Comparison of ENCODE assay signal across 18 cellular contexts in the genomic region with DNA sequence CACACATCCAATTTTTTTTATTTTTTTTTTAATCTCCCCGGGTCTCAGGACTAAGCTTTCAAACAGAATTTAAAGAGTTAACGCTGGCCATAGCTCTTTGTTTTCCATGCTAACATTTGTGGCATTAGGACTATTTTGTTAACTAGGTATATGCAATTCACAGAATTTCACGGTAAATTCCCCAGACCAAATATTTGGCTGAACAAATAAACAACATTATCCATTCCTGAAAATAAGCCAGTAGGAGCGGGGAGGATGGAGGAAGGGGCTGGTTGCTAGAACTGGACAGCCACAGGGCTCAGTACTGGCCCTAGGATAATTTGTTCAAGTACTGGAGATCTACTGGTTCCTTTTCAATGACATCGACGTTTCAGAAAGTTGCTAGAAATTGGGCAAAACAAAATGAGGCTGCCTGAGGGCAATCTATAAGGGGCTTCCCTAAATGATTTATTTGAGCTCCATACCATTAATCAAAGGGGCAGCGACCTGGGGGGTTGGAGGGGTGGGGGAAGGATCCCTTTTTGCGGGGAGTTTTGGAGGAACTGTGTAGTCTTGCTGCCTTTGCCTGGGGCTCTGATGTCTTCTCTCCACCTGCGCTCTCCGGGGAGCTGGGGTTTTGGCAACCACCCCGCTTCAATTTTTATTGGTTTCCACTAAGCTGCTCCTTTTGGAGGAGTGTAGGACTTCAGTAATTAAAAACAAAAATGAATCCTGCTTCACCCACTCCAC. TPM values are rescaled to one million over a fixed set of nuclear protein-coding genes. Genes with fewer than 3 reads are reported as not detected.
A peak's percentile ranks its signal among the peaks of the same experiment; 100 is the strongest.
DNase-seq lines count a peak whose midpoint lies in the region; ATAC-seq, FAIRE-seq and TF ChIP-seq lines count a peak whose summit lies in the region.
"Had no signal": no experiment of that assay in that cellular context is flagged by ENCODE, and none has a peak within 500 bp of the region (broad histone marks: within the 10 kb centered on the region; RNA-seq: fewer than 3 reads in every experiment).

No MANE protein-coding gene starts in this region.

- peaks cover 23% of the 10 kb centered on the region for H3K79me2 ChIP-seq in HepG2 (ENCODE audit: insufficient read depth, low read length)

- H3K36me3 Mint-ChIP-seq in CD4-positive, alpha-beta T cell (ENCODE audit: low read depth), result no peaks in the 10 kb centered on the region

- peaks cover 0 to 4% (median 0%) of the 10 kb centered on the region in 11 experiments; a peak in 1 of 22 replicates for H3K27me3 ChIP-seq in BLaER1 treated with 17β-estradiol and CSF1 and Interleukin-3, amounts not matched to agents 10 nM and 100 nM
- peaks cover 37% of the 10 kb centered on the region; the same call in 1 of the 2 replicates for H3K27me3 ChIP-seq in HUES6 (ENCODE audit: control insufficient read depth, insufficient read depth, low read length)
- no peaks in the 10 kb centered on the region for H3K27me3 ChIP-seq in HepG2 (ENCODE audit: control insufficient read depth in 1 of 2, insufficient read depth in 2 of 2, low read length in 2 of 2)
- H3K27me3 ChIP-seq in sigmoid colon, result peaks cover 6 to 52% (median 31%) of the 10 kb centered on the region in 3 donors
- peaks cover 76% of the 10 kb centered on the region for H3K27me3 ChIP-seq in CD4-positive, alpha-beta T cell (ENCODE audit: control insufficient read depth, insufficient read depth, low read length)

- POLR2A ChIA-PET in HepG2 (lab: Yijun Ruan, JAX), result interaction anchor here (0.7 to 1.7 kb wide), 6 partner anchors 9 to 382 kb away, joined by 3 to 10 read pairs (median 3); partner anchors contain the start of gene BMP4
- POLR2A ChIA-PET in CD4-positive, alpha-beta T cell (lab: Charles Lee), result no interaction called here

- WGBS in HepG2 (ENCODE audit: low lambda C conversion rate), result 69% methylated on average over 11 of the region's 11 CpGs
- 46 to 72% methylated on average over 11 of the region's 11 CpGs for WGBS in sigmoid colon, 2 donors

- H3K27ac ChIP-seq in BLaER1 treated with 17β-estradiol and CSF1 and Interleukin-3, amounts not matched to agents 10 nM and 100 nM, result no peak overlapping the region
- no peak overlapping the region for H3K27ac ChIP-seq in HUES6 (ENCODE audit: low read depth, low read length)
- H3K27ac ChIP-seq in HepG2 (ENCODE audit: extremely low read length, insufficient read depth, low read length), result peak overlapping the region; percentile 17
- no peak overlapping the region for H3K27ac ChIP-seq in sigmoid colon
- no peak overlapping the region for H3K27ac ChIP-seq in CD4-positive, alpha-beta T cell (ENCODE audit: low read depth, low read length)
- H3K27ac ChIP-seq: KMS-11, SJSA1 had no signal

- CTCF ChIA-PET in HepG2 (lab: Yijun Ruan, JAX; ENCODE audit: low intra/inter-chr PET ratio, low total read pairs), result no interaction called here
- CTCF ChIA-PET in CD4-positive, alpha-beta T cell (lab: Charles Lee), result interaction anchor here (0.6 kb wide), 1 partner anchor 165 kb away, joined by 3 read pairs; no protein-coding TSS in a partner anchor

- H3K9me3 ChIP-seq in BLaER1 treated with 17β-estradiol and CSF1 and Interleukin-3, amounts not matched to agents 10 nM and 100 nM (replicated peaks in 1 of 11), result peaks cover 0 to 13% (median 4%) of the 10 kb centered on the region in 11 experiments; a peak in 10 of 22 replicates
- no peaks in the 10 kb centered on the region for H3K9me3 ChIP-seq in HUES6 (ENCODE audit: control insufficient read depth, insufficient read depth, low read depth, low read length)
- no peaks in the 10 kb centered on the region for H3K9me3 ChIP-seq in HepG2 (ENCODE audit: low read length)
- H3K9me3 ChIP-seq in sigmoid colon, result no peaks in the 10 kb centered on the region
- H3K9me3 ChIP-seq in CD4-positive, alpha-beta T cell (ENCODE audit: control insufficient read depth, low read length), result no peaks in the 10 kb centered on the region
- H3K9me3 ChIP-seq: BE2C, SJSA1 had no signal

- FAIRE-seq in HepG2 (lab: Jason Lieb, UNC) (no peak), D721Med (lab: Jason Lieb, UNC) (no peak)

- no peak overlapping the region for H3K4me3 ChIP-seq in BLaER1 treated with 17β-estradiol and CSF1 and Interleukin-3, amounts not matched to agents 10 nM and 100 nM
- peak overlapping the region; percentile 65 for H3K4me3 ChIP-seq in HUES6 (ENCODE audit: low read depth, low read length)
- H3K4me3 ChIP-seq in HepG2 (replicated peaks in 1 of 3; ENCODE audit: insufficient read depth in 1 of 3, low read depth in 2 of 3, low read length in 3 of 3), result no peak overlapping the region
- H3K4me3 ChIP-seq in sigmoid colon, result no peak overlapping the region
- H3K4me3 ChIP-seq: SJSA1 had no signal

- TF ChIP-seq CTCF in HepG2 (CRISPR knock-in tag; IDR thresholded peaks at IDR 0.05) (no peak), sigmoid colon (IDR thresholded peaks at IDR 0.05) (no peak), D721Med (IDR thresholded peaks at IDR 0.05; ENCODE audit: insufficient read depth, missing control alignments) (no peak)
- TF ChIP-seq CTCF in CD4-positive, alpha-beta T cell (IDR thresholded peaks at IDR 0.05), result no peak

- BruUV-seq in HepG2 (replicated peaks; lab: Mats Ljungman, UMichigan), result no TSS peak

- H3K4me1 ChIP-seq in BLaER1 treated with 17β-estradiol and CSF1 and Interleukin-3, amounts not matched to agents 10 nM and 100 nM, result peaks cover 1 to 28% (median 23%) of the 10 kb centered on the region in 10 experiments; a peak in 17 of 20 replicates
- H3K4me1 ChIP-seq in HUES6 (ENCODE audit: control insufficient read depth, insufficient read depth, low read length) (peaks cover 64% of the 10 kb centered on the region), HepG2 (ENCODE audit: insufficient read depth, low read length) (peaks cover 78% of the 10 kb centered on the region), sigmoid colon (peaks cover 0 to 23% (median 19%) of the 10 kb centered on the region in 4 donors)
- H3K4me1 ChIP-seq: BE2C had no signal

- peaks cover 0 to 13% (median 0%) of the 10 kb centered on the region in 11 experiments; a peak in 3 of 22 replicates for H4K20me1 ChIP-seq in BLaER1 treated with 17β-estradiol and CSF1 and Interleukin-3, amounts not matched to agents 10 nM and 100 nM
- H4K20me1 ChIP-seq in HepG2 (ENCODE audit: insufficient read depth, low read length), result peaks cover 18% of the 10 kb centered on the region; the same call in 1 of the 2 replicates

- in situ Hi-C loops in HepG2 (cut with HindIII; ENCODE audit: extremely low pct_ligation_motif_present, low pct_unique_long_range_greater_than_20kb), result loop anchor here (10.0 kb wide), 1 partner anchor 333 kb away; no protein-coding TSS in a partner anchor

- H3K36me3 ChIP-seq in BLaER1 treated with 17β-estradiol and CSF1 and Interleukin-3, amounts not matched to agents 10 nM and 100 nM, result peaks cover 0 to 37% (median 15%) of the 10 kb centered on the region in 11 experiments; a peak in 19 of 22 replicates
- H3K36me3 ChIP-seq in HUES6 (ENCODE audit: control insufficient read depth, insufficient read depth, low read length) (peaks cover 36% of the 10 kb centered on the region), HepG2 (replicated peaks in 1 of 2; ENCODE audit: control insufficient read depth in 1 of 2, insufficient read depth in 2 of 2, low read length in 2 of 2) (peaks cover 18 to 32% of the 10 kb centered on the region in 2 experiments), sigmoid colon (peaks cover 0 to 7% (median 2%) of the 10 kb centered on the region in 4 donors)
- H3K36me3 ChIP-seq: BE2C, SJSA1 had no signal

- TF ChIP-seq RAD21 in HepG2 (CRISPR knock-in tag; IDR thresholded peaks at IDR 0.05), result no peak

- TF ChIP-seq EP300 in HepG2 (IDR thresholded peaks at IDR 0.05; ENCODE audit: low read depth in 2 of 2, low read length in 2 of 2) (peak in 1 of 2 experiments; percentile 54; a peak in 1 of 4 replicates), HepG2 (CRISPR knock-in tag; IDR thresholded peaks at IDR 0.05; ENCODE audit: borderline replicate concordance) (no peak), sigmoid colon (IDR thresholded peaks at IDR 0.05) (no peak)

- intact Hi-C loops in HepG2 (cut with micrococcal nuclease; ENCODE audit: unreplicated experiment) (loop anchor here (10.0 kb wide), 2 partner anchors 63 to 513 kb away; no protein-coding TSS in a partner anchor), sigmoid colon (cut with DNase I) (no loop called here)
- intact Hi-C loops in CD4-positive, alpha-beta T cell (cut with DNase I, micrococcal nuclease), result no loop called here

- H2AFZ ChIP-seq in HepG2 (ENCODE audit: low read length), result no peak overlapping the region

- peak; percentile 71 for ATAC-seq in HepG2
- ATAC-seq in CD4-positive, alpha-beta T cell (ENCODE audit: poor library complexity), result no peak

- H3K27me3 Mint-ChIP-seq in CD4-positive, alpha-beta T cell, result peaks cover 77% of the 10 kb centered on the region

- peak overlapping the region in 6 of 11 experiments; percentile 27 to 60 (median 40); a peak in 11 of 22 replicates for H3K4me2 ChIP-seq in BLaER1 treated with 17β-estradiol and CSF1 and Interleukin-3, amounts not matched to agents 10 nM and 100 nM
- H3K4me2 ChIP-seq in HepG2 (ENCODE audit: low read depth, low read length), result no peak overlapping the region
- H3K4me2 ChIP-seq: KMS-11 had no signal

- no peak for TF ChIP-seq POLR2A in HepG2 (IDR thresholded peaks at IDR 0.05; ENCODE audit: insufficient read depth in 1 of 2, low read depth in 2 of 2, low read length in 2 of 2)
- no peak for TF ChIP-seq POLR2A in sigmoid colon (IDR thresholded peaks at IDR 0.05)

- no peaks in the 10 kb centered on the region for H3K9me3 Mint-ChIP-seq in CD4-positive, alpha-beta T cell
- H3K9me3 Mint-ChIP-seq: activated T-helper 2 cell treated with anti-CD3 and anti-CD28 coated beads, Interferon-gamma antibody, Interleukin-2, Interleukin-4, amounts not matched to agents 10 μg/mL and 5 μg/mL and 100 μg/mL, durations not matched to agents 14 hours and 24 hours and 36 hours had no signal

- no peaks in the 10 kb centered on the region for H3K4me1 Mint-ChIP-seq in CD4-positive, alpha-beta T cell (ENCODE audit: low read depth)

- H3K27ac Mint-ChIP-seq in CD4-positive, alpha-beta T cell, result no peak overlapping the region
- H3K27ac Mint-ChIP-seq: activated T-helper 2 cell treated with anti-CD3 and anti-CD28 coated beads, Interferon-gamma antibody, Interleukin-2, Interleukin-4, amounts not matched to agents 10 μg/mL and 5 μg/mL and 100 μg/mL, durations not matched to agents 14 hours and 24 hours and 36 hours had no signal

- no peak overlapping the region for H3K4me3 Mint-ChIP-seq in CD4-positive, alpha-beta T cell

- H3K9ac ChIP-seq in BLaER1 treated with 17β-estradiol and CSF1 and Interleukin-3, amounts not matched to agents 10 nM and 100 nM, result no peak overlapping the region
- H3K9ac ChIP-seq in HUES6 (ENCODE audit: low read length), result no peak overlapping the region
- no peak overlapping the region for H3K9ac ChIP-seq in HepG2 (ENCODE audit: insufficient read depth, low read depth, low read length)
- H3K9ac ChIP-seq: KMS-11 had no signal

- DNase-seq in cerebellar cortex (ENCODE audit: low spot score), result peak; percentile 81
- DNase-seq in HepG2 (ENCODE audit: low spot score), result peak; percentile 69
- no peak for DNase-seq in hypothalamus (lab: John Stamatoyannopoulos, UW)
- DNase-seq in sigmoid colon, result no peak
- DNase-seq in D721Med (ENCODE audit: insufficient read length, low spot score), result no peak
- no peak for DNase-seq in CD4-positive, alpha-beta T cell
- DNase-seq: 8988T; activated CD4-positive, alpha-beta T cell treated with anti-CD3 and anti-CD28 coated beads for 4 hours; BE2C; central memory CD4-positive, alpha-beta T cell; effector CD8-positive, alpha-beta T cell; hippocampal formation; NCI-H1105 had no signal

RNA-seq across cellular contexts. Expression of gene BMP4, which starts 9.0 kb away (rescaled TPM):
- total RNA-seq in HepG2 (2016; rRNA removed; fragmentation: Illumina TruSeq; extraction: Trizol) (42.0 and 56.4 TPM in 2 replicates), sigmoid colon (10 to 100 TPM; 19.4 to 31.4 (median 28.0) TPM)
- total RNA-seq in HepG2 (2016; cell fraction: cytosol; rRNA removed; fragmentation: Illumina TruSeq; extraction: Trizol; ENCODE audit: low read depth), result 35.6 and 35.9 TPM in 2 replicates
- total RNA-seq in HepG2 (2016; cell fraction: insoluble cytoplasmic fraction; rRNA removed; fragmentation: Illumina TruSeq; extraction: Trizol), result 41.4 and 55.4 TPM in 2 replicates
- total RNA-seq in HepG2 (2016; cell fraction: membrane; rRNA removed; fragmentation: Illumina TruSeq; extraction: Trizol), result 49.1 and 51.5 TPM in 2 replicates
- total RNA-seq in HepG2 (2016; cell fraction: nucleus; rRNA removed; fragmentation: Illumina TruSeq; extraction: Trizol), result 49.7 and 53.7 TPM in 2 replicates
- polyA plus RNA-seq in HepG2 (2011; rRNA removed) (160 and 169 TPM in 2 replicates), sigmoid colon (10 to 100 TPM in 1 of 3 donors, 1 to 10 TPM in 2; 3.7 to 12.0 (median 8.9) TPM)
- 138 and 170 TPM in 2 replicates for polyA plus RNA-seq in HepG2 (2011; cell fraction: cytosol; rRNA removed)
- 131 and 155 TPM in 2 replicates for polyA plus RNA-seq in HepG2 (2011; cell fraction: nucleus; rRNA removed)
- 107 and 149 TPM in 2 replicates for polyA plus RNA-seq in HepG2 (2012)
- 19.3 and 21.3 TPM in 2 replicates for polyA plus RNA-seq in HepG2 (2016; cell fraction: cytosol; fragmentation: Illumina TruSeq; extraction: Trizol; ENCODE audit: low read depth)
- 65.3 and 66.1 TPM in 2 replicates for polyA plus RNA-seq in HepG2 (2016; cell fraction: insoluble cytoplasmic fraction; fragmentation: Illumina TruSeq; extraction: Trizol; ENCODE audit: low read depth)
- polyA plus RNA-seq in HepG2 (2016; cell fraction: membrane; fragmentation: Illumina TruSeq; extraction: Trizol; ENCODE audit: low read depth), result 36.6 and 42.0 TPM in 2 replicates
- 127 and 132 TPM in 2 replicates for polyA plus RNA-seq in HepG2 (2016; cell fraction: nucleus; fragmentation: Illumina TruSeq; extraction: Trizol; ENCODE audit: insufficient read depth, low read depth)
- polyA minus RNA-seq in HepG2 (2011; rRNA and poly(A)+ RNA removed; ENCODE audit: low replicate concordance), result 184 TPM in 1 of 2 replicates, not detected in the other
- 61.4 and 78.3 TPM in 2 replicates for polyA minus RNA-seq in HepG2 (2011; cell fraction: cytosol; rRNA and poly(A)+ RNA removed)
- polyA minus RNA-seq in HepG2 (2011; cell fraction: nucleus; rRNA and poly(A)+ RNA removed), result 94.6 and 96.1 TPM in 2 replicates
- not detected for total RNA-seq in CD4-positive, alpha-beta T cell
- total RNA-seq: activated T-helper 2 cell treated with anti-CD3 and anti-CD28 coated beads, Interferon-gamma antibody, Interleukin-2, Interleukin-4, amounts not matched to agents 10 μg/mL and 5 μg/mL and 100 μg/mL, durations not matched to agents 14 hours and 24 hours and 36 hours had no signal

Comparison
In these comparisons a context has a peak if more than half of its experiments do, and no peak if none do; other contexts are left out.
1. DNase-seq: peak in cerebellar cortex (single experiment) and HepG2 (single experiment); none in hypothalamus (0 of 51), sigmoid colon (single experiment), D721Med (single experiment) and CD4-positive, alpha-beta T cell (0 of 10).
2. RNA of gene BMP4, which starts 9.0 kb away (total RNA-seq): 35.6 to 56.4 TPM in HepG2 and 19.4 to 31.4 TPM in sigmoid colon; not detected in CD4-positive, alpha-beta T cell; every median in the first group is over 10 times any median in the second.